ENCODE assay signal across 1 cellular context in the genomic region with DNA sequence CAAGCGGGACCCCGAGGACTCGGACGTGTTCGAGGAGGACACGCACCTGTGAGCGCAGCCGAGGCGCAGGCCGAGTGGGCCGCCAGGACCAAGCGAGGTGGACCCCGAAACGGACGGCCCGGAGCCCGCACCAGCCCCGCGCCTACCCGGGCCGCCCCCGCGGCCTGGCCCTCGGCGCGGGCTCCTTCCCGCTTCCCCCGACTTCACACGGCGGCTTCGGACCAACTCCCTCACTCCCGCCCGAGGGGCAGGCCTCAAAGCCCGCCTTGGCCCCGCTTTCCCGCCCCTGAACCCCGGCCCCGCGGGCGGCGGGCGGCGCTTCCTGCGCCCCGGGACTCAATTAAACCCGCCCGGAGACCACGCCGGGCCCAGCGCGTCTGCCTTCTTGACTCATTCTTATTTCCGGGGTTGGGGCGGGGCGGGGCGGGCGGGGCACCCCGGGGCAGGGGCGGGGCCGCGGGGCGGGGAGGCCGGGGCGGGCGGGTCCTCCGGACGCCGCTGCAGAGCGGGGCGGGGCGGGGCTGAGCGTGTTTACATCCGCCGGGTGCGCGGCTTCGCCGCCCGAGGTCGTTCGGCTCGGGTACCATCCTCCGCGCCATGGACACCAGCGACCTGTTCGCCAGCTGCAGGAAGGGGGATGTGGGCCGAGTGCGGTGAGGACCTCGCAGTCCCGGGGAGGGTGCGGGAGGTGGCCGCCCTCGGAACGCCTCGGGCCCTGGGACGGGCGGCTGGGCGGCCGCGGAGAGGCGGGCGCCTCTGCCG.
A peak's percentile ranks its signal among the peaks of the same experiment; 100 is the strongest.
TF ChIP-seq lines count a peak whose summit lies in the region.

A gene (plus strand): TSS at position 524 of the 762 bp plus-strand sequence. CDS start 74 bp downstream, at position 598.

TF ChIP-seq in HepG2, 621 proteins besides CTCF, POLR2A, EP300 and RAD21 (continued from another document):
- no peak for TF ChIP-seq SMC3 (IDR thresholded peaks at IDR 0.05; ENCODE audit: low read length)
- TF ChIP-seq HDAC2 (CRISPR knock-in tag; IDR thresholded peaks at IDR 0.05), result 0 out of 2 replicates have a peak, but pooled peaks have one; percentile 22
- TF ChIP-seq, protein P1, sequence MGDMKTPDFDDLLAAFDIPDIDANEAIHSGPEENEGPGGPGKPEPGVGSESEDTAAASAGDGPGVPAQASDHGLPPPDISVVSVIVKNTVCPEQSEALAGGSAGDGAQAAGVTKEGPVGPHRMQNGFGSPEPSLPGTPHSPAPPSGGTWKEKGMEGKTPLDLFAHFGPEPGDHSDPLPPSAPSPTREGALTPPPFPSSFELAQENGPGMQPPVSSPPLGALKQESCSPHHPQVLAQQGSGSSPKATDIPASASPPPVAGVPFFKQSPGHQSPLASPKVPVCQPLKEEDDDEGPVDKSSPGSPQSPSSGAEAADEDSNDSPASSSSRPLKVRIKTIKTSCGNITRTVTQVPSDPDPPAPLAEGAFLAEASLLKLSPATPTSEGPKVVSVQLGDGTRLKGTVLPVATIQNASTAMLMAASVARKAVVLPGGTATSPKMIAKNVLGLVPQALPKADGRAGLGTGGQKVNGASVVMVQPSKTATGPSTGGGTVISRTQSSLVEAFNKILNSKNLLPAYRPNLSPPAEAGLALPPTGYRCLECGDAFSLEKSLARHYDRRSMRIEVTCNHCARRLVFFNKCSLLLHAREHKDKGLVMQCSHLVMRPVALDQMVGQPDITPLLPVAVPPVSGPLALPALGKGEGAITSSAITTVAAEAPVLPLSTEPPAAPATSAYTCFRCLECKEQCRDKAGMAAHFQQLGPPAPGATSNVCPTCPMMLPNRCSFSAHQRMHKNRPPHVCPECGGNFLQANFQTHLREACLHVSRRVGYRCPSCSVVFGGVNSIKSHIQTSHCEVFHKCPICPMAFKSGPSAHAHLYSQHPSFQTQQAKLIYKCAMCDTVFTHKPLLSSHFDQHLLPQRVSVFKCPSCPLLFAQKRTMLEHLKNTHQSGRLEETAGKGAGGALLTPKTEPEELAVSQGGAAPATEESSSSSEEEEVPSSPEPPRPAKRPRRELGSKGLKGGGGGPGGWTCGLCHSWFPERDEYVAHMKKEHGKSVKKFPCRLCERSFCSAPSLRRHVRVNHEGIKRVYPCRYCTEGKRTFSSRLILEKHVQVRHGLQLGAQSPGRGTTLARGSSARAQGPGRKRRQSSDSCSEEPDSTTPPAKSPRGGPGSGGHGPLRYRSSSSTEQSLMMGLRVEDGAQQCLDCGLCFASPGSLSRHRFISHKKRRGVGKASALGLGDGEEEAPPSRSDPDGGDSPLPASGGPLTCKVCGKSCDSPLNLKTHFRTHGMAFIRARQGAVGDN (CRISPR knock-in tag; IDR thresholded peaks at IDR 0.05), result peak; percentile 60
- TF ChIP-seq ETV5 (CRISPR knock-in tag; IDR thresholded peaks at IDR 0.05; ENCODE audit: borderline replicate concordance), result peak; percentile 54; the same call in 1 of the 2 replicates
- TF ChIP-seq HOXA9 (CRISPR knock-in tag; IDR thresholded peaks at IDR 0.05; ENCODE audit: borderline replicate concordance), result no peak
- 0 out of 2 replicates have a peak, but pooled peaks have one; percentile 27 for TF ChIP-seq ZNF747 (CRISPR knock-in tag; IDR thresholded peaks at IDR 0.05; ENCODE audit: borderline replicate concordance)
- TF ChIP-seq ZNF674 (CRISPR knock-in tag; IDR thresholded peaks at IDR 0.05; ENCODE audit: low read depth), result 0 out of 2 replicates have a peak, but pooled peaks have one; percentile 17
- 0 out of 2 replicates have a peak, but pooled peaks have one; percentile 2 for TF ChIP-seq ISL2 (CRISPR knock-in tag; IDR thresholded peaks at IDR 0.05)
- TF ChIP-seq CCDC6 (CRISPR knock-in tag; IDR thresholded peaks at IDR 0.05), result peak; percentile 43; the same call in 1 of the 2 replicates
- no peak for TF ChIP-seq PAF1 (CRISPR knock-in tag; IDR thresholded peaks at IDR 0.05)
- TF ChIP-seq, protein P2, sequence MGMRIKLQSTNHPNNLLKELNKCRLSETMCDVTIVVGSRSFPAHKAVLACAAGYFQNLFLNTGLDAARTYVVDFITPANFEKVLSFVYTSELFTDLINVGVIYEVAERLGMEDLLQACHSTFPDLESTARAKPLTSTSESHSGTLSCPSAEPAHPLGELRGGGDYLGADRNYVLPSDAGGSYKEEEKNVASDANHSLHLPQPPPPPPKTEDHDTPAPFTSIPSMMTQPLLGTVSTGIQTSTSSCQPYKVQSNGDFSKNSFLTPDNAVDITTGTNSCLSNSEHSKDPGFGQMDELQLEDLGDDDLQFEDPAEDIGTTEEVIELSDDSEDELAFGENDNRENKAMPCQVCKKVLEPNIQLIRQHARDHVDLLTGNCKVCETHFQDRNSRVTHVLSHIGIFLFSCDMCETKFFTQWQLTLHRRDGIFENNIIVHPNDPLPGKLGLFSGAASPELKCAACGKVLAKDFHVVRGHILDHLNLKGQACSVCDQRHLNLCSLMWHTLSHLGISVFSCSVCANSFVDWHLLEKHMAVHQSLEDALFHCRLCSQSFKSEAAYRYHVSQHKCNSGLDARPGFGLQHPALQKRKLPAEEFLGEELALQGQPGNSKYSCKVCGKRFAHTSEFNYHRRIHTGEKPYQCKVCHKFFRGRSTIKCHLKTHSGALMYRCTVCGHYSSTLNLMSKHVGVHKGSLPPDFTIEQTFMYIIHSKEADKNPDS (CRISPR knock-in tag; IDR thresholded peaks at IDR 0.05), result peak; percentile 45; the same call in 1 of the 2 replicates
- no peak for TF ChIP-seq FOSL1 (CRISPR knock-in tag; IDR thresholded peaks at IDR 0.05; ENCODE audit: borderline replicate concordance)
- TF ChIP-seq, protein P3, sequence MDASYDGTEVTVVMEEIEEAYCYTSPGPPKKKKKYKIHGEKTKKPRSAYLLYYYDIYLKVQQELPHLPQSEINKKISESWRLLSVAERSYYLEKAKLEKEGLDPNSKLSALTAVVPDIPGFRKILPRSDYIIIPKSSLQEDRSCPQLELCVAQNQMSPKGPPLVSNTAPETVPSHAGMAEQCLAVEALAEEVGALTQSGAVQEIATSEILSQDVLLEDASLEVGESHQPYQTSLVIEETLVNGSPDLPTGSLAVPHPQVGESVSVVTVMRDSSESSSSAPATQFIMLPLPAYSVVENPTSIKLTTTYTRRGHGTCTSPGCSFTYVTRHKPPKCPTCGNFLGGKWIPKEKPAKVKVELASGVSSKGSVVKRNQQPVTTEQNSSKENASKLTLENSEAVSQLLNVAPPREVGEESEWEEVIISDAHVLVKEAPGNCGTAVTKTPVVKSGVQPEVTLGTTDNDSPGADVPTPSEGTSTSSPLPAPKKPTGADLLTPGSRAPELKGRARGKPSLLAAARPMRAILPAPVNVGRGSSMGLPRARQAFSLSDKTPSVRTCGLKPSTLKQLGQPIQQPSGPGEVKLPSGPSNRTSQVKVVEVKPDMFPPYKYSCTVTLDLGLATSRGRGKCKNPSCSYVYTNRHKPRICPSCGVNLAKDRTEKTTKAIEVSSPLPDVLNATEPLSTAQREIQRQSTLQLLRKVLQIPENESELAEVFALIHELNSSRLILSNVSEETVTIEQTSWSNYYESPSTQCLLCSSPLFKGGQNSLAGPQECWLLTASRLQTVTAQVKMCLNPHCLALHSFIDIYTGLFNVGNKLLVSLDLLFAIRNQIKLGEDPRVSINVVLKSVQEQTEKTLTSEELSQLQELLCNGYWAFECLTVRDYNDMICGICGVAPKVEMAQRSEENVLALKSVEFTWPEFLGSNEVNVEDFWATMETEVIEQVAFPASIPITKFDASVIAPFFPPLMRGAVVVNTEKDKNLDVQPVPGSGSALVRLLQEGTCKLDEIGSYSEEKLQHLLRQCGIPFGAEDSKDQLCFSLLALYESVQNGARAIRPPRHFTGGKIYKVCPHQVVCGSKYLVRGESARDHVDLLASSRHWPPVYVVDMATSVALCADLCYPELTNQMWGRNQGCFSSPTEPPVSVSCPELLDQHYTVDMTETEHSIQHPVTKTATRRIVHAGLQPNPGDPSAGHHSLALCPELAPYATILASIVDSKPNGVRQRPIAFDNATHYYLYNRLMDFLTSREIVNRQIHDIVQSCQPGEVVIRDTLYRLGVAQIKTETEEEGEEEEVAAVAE (CRISPR knock-in tag; IDR thresholded peaks at IDR 0.05; ENCODE audit: borderline replicate concordance), result no peak
- TF ChIP-seq AGO2 (optimal IDR thresholded peaks at IDR 0.05; ENCODE audit: low read depth, low read length), result peak; percentile 21
- TF ChIP-seq RBM39 (IDR thresholded peaks at IDR 0.05; ENCODE audit: low read depth, low read length, poor library complexity, severe bottlenecking), result peak; percentile 17
- 0 out of 2 replicates have a peak, but pooled peaks have one; percentile 4 for TF ChIP-seq ZNF501 (CRISPR knock-in tag; IDR thresholded peaks at IDR 0.05)
- 0 out of 2 replicates have a peak, but pooled peaks have one; percentile 58 for TF ChIP-seq ZNF234 (CRISPR knock-in tag; conservative IDR thresholded peaks at IDR 0.05)
- 0 out of 2 replicates have a peak, but pooled peaks have one; percentile 6 for TF ChIP-seq BRD4 (CRISPR knock-in tag; IDR thresholded peaks at IDR 0.05)
- TF ChIP-seq, protein P4, sequence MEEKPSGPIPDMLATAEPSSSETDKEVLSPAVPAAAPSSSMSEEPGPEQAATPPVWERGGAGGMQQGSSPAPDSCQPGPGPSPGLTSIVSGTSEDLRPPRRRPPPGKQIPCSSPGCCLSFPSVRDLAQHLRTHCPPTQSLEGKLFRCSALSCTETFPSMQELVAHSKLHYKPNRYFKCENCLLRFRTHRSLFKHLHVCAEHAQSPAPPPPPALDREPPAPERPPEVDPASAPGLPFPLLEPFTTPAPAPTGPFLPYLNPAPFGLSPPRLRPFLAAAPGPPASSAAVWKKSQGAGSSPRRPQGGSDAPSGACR (CRISPR knock-in tag; IDR thresholded peaks at IDR 0.05), result peak; percentile 26; the same call in 1 of the 2 replicates
- TF ChIP-seq YY1 (IDR thresholded peaks at IDR 0.05; ENCODE audit: insufficient read depth, insufficient replicate concordance, low read depth, low read length), result peak; percentile 46
- TF ChIP-seq CBFB (CRISPR knock-in tag; IDR thresholded peaks at IDR 0.05), result peak; percentile 25; the same call in 1 of the 2 replicates
- peak; percentile 31 for TF ChIP-seq FOSL2 (CRISPR knock-in tag; IDR thresholded peaks at IDR 0.05)
- TF ChIP-seq, protein P5, sequence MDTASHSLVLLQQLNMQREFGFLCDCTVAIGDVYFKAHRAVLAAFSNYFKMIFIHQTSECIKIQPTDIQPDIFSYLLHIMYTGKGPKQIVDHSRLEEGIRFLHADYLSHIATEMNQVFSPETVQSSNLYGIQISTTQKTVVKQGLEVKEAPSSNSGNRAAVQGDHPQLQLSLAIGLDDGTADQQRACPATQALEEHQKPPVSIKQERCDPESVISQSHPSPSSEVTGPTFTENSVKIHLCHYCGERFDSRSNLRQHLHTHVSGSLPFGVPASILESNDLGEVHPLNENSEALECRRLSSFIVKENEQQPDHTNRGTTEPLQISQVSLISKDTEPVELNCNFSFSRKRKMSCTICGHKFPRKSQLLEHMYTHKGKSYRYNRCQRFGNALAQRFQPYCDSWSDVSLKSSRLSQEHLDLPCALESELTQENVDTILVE (CRISPR knock-in tag; IDR thresholded peaks at IDR 0.05), result peak; percentile 44; the same call in 1 of the 2 replicates
- TF ChIP-seq ZNF850 (CRISPR knock-in tag; conservative IDR thresholded peaks at IDR 0.05), result peak; percentile 59; the same call in 1 of the 2 replicates
- no peak for TF ChIP-seq HNF4A (CRISPR knock-in tag; IDR thresholded peaks at IDR 0.05)
- peak; percentile 5; the same call in 1 of the 2 replicates for TF ChIP-seq ZBTB42 (CRISPR knock-in tag; IDR thresholded peaks at IDR 0.05)
- TF ChIP-seq KLF12 (CRISPR knock-in tag; IDR thresholded peaks at IDR 0.05; ENCODE audit: borderline replicate concordance), result peak; percentile 64; the same call in 1 of the 2 replicates
- 0 out of 2 replicates have a peak, but pooled peaks have one; percentile 25 for TF ChIP-seq ELF3 (CRISPR knock-in tag; IDR thresholded peaks at IDR 0.05)
- no peak for TF ChIP-seq DPF2 (CRISPR knock-in tag; IDR thresholded peaks at IDR 0.05; ENCODE audit: borderline replicate concordance, low read depth)
- no peak for TF ChIP-seq ZNF264 (CRISPR knock-in tag; IDR thresholded peaks at IDR 0.05)
- TF ChIP-seq SKI (IDR thresholded peaks at IDR 0.05; ENCODE audit: partially characterized antibody), result no peak
- peak; percentile 73 for TF ChIP-seq GABPB1 (CRISPR knock-in tag; IDR thresholded peaks at IDR 0.05)
- TF ChIP-seq PAX8 (CRISPR knock-in tag; IDR thresholded peaks at IDR 0.05; ENCODE audit: borderline replicate concordance), result 0 out of 2 replicates have a peak, but pooled peaks have one; percentile 13
- no peak for TF ChIP-seq TEAD2 (CRISPR knock-in tag; IDR thresholded peaks at IDR 0.05)
- no peak for TF ChIP-seq ISX (CRISPR knock-in tag; conservative IDR thresholded peaks at IDR 0.05)
- TF ChIP-seq SAP130 (CRISPR knock-in tag; IDR thresholded peaks at IDR 0.05; ENCODE audit: low read depth), result peak; percentile 71
